Comparison of ENCODE assay signal across 19 cellular contexts in the genomic region with DNA sequence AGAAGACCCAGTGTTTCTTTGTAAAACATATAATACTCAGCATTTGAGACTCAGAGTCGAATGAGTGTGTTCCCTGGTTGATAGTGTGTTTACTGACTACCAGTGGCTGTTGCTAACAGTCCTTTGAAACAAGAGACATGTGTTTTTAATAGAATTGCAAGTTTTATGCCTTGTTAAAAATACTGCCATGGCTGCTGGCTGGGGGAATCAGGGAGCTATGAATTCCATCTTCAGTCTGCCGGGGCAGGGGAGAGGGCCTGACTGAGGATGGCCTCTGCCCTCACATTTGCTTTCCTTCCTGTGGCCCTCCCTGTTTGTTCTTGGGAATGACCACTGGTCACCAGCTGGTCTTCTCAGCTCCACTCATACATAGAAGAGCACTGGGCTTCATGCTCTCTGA.
DNase-seq lines count a peak whose midpoint lies in the region; ATAC-seq and TF ChIP-seq lines count a peak whose summit lies in the region.
"Had no signal": no experiment of that assay in that cellular context is flagged by ENCODE, and none has a peak within 500 bp of the region (broad histone marks: within the 10 kb centered on the region; RNA-seq: fewer than 3 reads in every experiment).

No MANE protein-coding gene starts in this region.

- peak; percentile 34; the same call in 1 of the 3 replicates for ATAC-seq in SK-N-SH treated with all-trans-retinoic acid at 6 μM for 48 hours
- ATAC-seq in left ventricle myocardium superior, result peak; percentile 48
- no peak for ATAC-seq in stimulated activated naive CD8-positive, alpha-beta T cell treated with anti-CD3 and anti-CD28 coated beads, Interleukin-15, Interleukin-2, amounts not matched to agents 100 U/mL and 50 U/mL, for 24 hours

- peak overlapping the region; percentile 98 for H3K27ac Mint-ChIP-seq in nephron progenitor cell
- H3K27ac Mint-ChIP-seq: CD14-positive monocyte had no signal

- in situ Hi-C loops in GM23248 (cut with MboI) (no loop called here), transverse colon (cut with MboI; ENCODE audit: low pct_ligation_motif_present in 1 of 4, low pct_unique_long_range_greater_than_20kb in 1 of 4, low sequenced_read_pairs in 3 of 4) (no loop called here)

- H3K9ac ChIP-seq in GM23248, result no peak overlapping the region

- no peak overlapping the region for H2AFZ ChIP-seq in GM23248

- H3K4me3 Mint-ChIP-seq in nephron progenitor cell, result peak overlapping the region; percentile 1
- H3K4me3 Mint-ChIP-seq: CD14-positive monocyte had no signal

- H3K4me1 Mint-ChIP-seq in nephron progenitor cell, result peaks cover 49% of the 10 kb centered on the region
- H3K4me1 Mint-ChIP-seq: CD14-positive monocyte had no signal

- no peaks in the 10 kb centered on the region for H4K20me1 ChIP-seq in GM23248 (ENCODE audit: insufficient read depth)

- intact Hi-C loops in left ventricle myocardium superior (cut with micrococcal nuclease), result no loop called here
- intact Hi-C loops in transverse colon (cut with DNase I; ENCODE audit: low total_unique reads), result no loop called here

- H3K36me3 ChIP-seq in GM23248 (ENCODE audit: low read depth) (no peaks in the 10 kb centered on the region), transverse colon (no peaks in the 10 kb centered on the region)

- H3F3A ChIP-seq in GM23248 (ENCODE audit: insufficient read depth), result no peaks in the 10 kb centered on the region

- H3K27me3 ChIP-seq in GM23248 (replicated peaks; ENCODE audit: insufficient read depth) (peaks cover 26% of the 10 kb centered on the region; the same call in 1 of the 2 replicates), transverse colon (no peaks in the 10 kb centered on the region)

- H3K9me3 Mint-ChIP-seq in nephron progenitor cell, result peaks cover 3% of the 10 kb centered on the region

- no peaks in the 10 kb centered on the region for H3K9me2 ChIP-seq in GM23248 (ENCODE audit: insufficient read depth)

- no peaks in the 10 kb centered on the region for H3K36me3 Mint-ChIP-seq in nephron progenitor cell (ENCODE audit: low read depth)
- H3K36me3 Mint-ChIP-seq: CD14-positive monocyte had no signal

- TF ChIP-seq POLR2A in transverse colon (IDR thresholded peaks at IDR 0.05), result no peak

- TF ChIP-seq EP300 in transverse colon (IDR thresholded peaks at IDR 0.05; ENCODE audit: low read depth), result no peak

- H3K27ac ChIP-seq in GM23248, result no peak overlapping the region
- H3K27ac ChIP-seq in transverse colon, result no peak overlapping the region
- no peak overlapping the region for H3K27ac ChIP-seq in RWPE1

- H3K4me1 ChIP-seq in GM23248 (ENCODE audit: insufficient read depth) (no peaks in the 10 kb centered on the region), transverse colon (no peaks in the 10 kb centered on the region)

- CTCF ChIA-PET in RWPE1 (lab: Yijun Ruan, JAX), result no interaction called here

- H3K27me3 Mint-ChIP-seq in nephron progenitor cell (ENCODE audit: low read depth, poor library complexity), result peaks cover 4% of the 10 kb centered on the region

- H3K4me2 ChIP-seq in GM23248 (ENCODE audit: unreplicated experiment), result no peak overlapping the region

- H3K4me3 ChIP-seq in GM23248, result no peak overlapping the region
- no peak overlapping the region for H3K4me3 ChIP-seq in transverse colon

- no peak for TF ChIP-seq CTCF in nephron progenitor cell (IDR thresholded peaks at IDR 0.05)
- no peak for TF ChIP-seq CTCF in transverse colon (IDR thresholded peaks at IDR 0.05)
- TF ChIP-seq CTCF in RWPE1 (conservative IDR thresholded peaks at IDR 0.05; ENCODE audit: low read depth), result no peak

- POLR2A ChIA-PET in RWPE1 (lab: Yijun Ruan, JAX; ENCODE audit: low non-redundant PET), result no interaction called here

- H3K9me3 ChIP-seq in GM23248 (ENCODE audit: low read depth), result no peaks in the 10 kb centered on the region
- no peaks in the 10 kb centered on the region for H3K9me3 ChIP-seq in transverse colon

- WGBS in GM23248 (ENCODE audit: low coverage in 1 of 2, low lambda C conversion rate in 2 of 2, missing lambda C conversion rate in 2 of 2), 2 experiments, result 1 to 2% methylated on average over 2 of the region's 2 CpGs
- WGBS in transverse colon (ENCODE audit: low coverage in 1 of 2), 2 donors, result 41 to 50% methylated on average over 1 to 2 of the region's 2 CpGs

- DNase-seq in GM23248 (peak; percentile 11), left ventricle myocardium superior (no peak), nephron progenitor cell (no peak), transverse colon (no peak), RWPE1 (ENCODE audit: low spot score) (no peak), GDM1 (lab: John Stamatoyannopoulos, UW) (no peak)
- no peak for DNase-seq in stimulated activated naive CD8-positive, alpha-beta T cell treated with anti-CD3 and anti-CD28 coated beads, Interleukin-15, Interleukin-2, amounts not matched to agents 100 U/mL and 50 U/mL, for 24 hours
- DNase-seq: DMS79 treated with DMSO at 0.1 percent for 48 hours, H7, KG1, MV-4-11, NCI-H1417, NCI-H187, NCI-H2227 treated with DMSO at 0.1 percent for 48 hours, NCI-H510A treated with DMSO at 0.1 percent for 48 hours, NCI-H774, SHP77 treated with DMSO at 0.1 percent for 48 hours had no signal

- H3K79me2 ChIP-seq in GM23248 (ENCODE audit: insufficient read depth), result no peaks in the 10 kb centered on the region

TF ChIP-seq in SK-N-SH treated with all-trans-retinoic acid at 6 μM for 48 hours, 23 proteins besides CTCF, POLR2A, EP300 and RAD21:
- TF ChIP-seq ZNF70 (CRISPR knock-in tag; IDR thresholded peaks at IDR 0.05) (no peak), TCF4 (CRISPR knock-in tag; IDR thresholded peaks at IDR 0.05; ENCODE audit: borderline replicate concordance) (0 out of 2 replicates have a peak, but pooled peaks have one; percentile 24)
TF ChIP-seq in SK-N-SH treated with all-trans-retinoic acid at 6 μM for 48 hours: peak in this region for 1.
